In the genomic region with DNA sequence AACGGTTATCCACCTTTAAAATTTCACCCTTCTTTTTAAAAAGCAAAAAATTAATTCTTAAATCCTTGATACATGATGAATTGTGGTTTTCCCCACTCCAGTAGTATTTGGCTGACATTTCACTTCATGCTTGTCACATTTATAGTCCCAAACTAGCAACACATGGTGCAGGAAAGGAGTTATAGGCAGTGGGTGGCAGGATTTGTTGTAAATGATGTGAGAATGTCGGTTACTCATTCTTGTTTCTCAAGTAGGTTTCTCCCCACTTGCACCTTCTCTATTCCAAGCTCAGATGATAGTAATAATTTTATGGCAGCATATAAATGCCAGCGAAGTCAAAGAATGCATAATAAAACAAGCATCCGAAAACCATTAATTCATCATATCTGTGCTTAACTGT, we compare ENCODE assay signal across 14 cellular contexts.
"Had no signal": no experiment of that assay in that cellular context is flagged by ENCODE, and none has a peak within 500 bp of the region (broad histone marks: within the 10 kb centered on the region; RNA-seq: fewer than 3 reads in every experiment).

No MANE protein-coding gene starts in this region.

- H3K4me3 ChIP-seq: breast epithelium, hepatocyte, left lung, right lobe of liver had no signal

- H3K79me2 ChIP-seq: hepatocyte had no signal

- H3K27ac ChIP-seq: breast epithelium, epithelial cell of prostate, hepatocyte, left lung, right lobe of liver had no signal

- ATAC-seq: activated naive CD8-positive, alpha-beta T cell treated with anti-CD3 and anti-CD28 coated beads, Interleukin-2, amount 50 U/mL, for 24 hours; activated T-helper 17 cell treated with anti-CD3 and anti-CD28 coated beads, Interleukin-2, amount 50 U/mL, for 72 hours; left lung; right lobe of liver had no signal

- H3K36me3 ChIP-seq: breast epithelium, left lung, right lobe of liver had no signal

- H3K27me3 ChIP-seq: breast epithelium, hepatocyte, left lung, right lobe of liver had no signal

- H2AFZ ChIP-seq: hepatocyte had no signal

- H3K9me3 ChIP-seq: breast epithelium, left lung, right lobe of liver had no signal

- H3K4me1 ChIP-seq: breast epithelium, left lung, right lobe of liver had no signal

- FAIRE-seq: kidney had no signal

- H3K4me2 ChIP-seq: hepatocyte had no signal

- DNase-seq: activated naive CD4-positive, alpha-beta T cell treated with Interleukin-2 at 50 U/mL for 16 hours; activated naive CD8-positive, alpha-beta T cell treated with anti-CD3 and anti-CD28 coated beads, Interleukin-2, amount 50 U/mL, for 24 hours; aorta; cerebellar nuclear complex; effector memory CD4-positive, alpha-beta T cell; kidney; left lung; mammary epithelial cell; right lobe of liver; stimulated activated CD4-positive, alpha-beta T cell treated with anti-CD3 and anti-CD28 coated beads, Interleukin-1b, Interleukin-23, amount 100 ng/mL, for 48 hours had no signal
